In the genomic region with DNA sequence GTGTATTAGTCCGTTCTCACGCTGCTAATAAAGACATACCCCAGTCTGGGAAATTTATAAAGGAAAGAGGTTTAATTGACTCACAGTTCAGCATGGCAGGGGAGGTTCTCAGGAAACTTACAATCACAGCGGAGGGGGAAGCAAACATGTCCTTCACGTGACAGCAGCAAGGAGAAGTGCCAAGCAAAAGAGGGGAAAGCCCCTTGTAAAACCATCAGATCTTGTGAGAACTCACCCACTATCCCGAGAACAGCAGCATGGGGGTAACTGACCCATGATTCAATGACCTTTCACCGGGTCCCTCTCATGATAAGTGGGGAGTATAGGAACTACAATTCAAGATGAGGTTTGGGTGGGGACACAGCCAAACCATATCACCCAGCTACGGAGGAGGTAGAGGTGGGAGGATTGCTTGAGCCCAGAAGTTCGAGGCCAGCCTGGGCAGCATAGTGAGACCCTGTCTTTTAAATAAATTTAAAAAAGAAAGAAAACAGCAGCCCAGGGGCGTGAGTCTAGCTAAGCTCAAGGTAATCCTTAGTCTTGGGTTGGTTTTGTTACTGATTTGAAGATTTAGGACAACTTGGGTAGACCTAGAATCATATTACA, we compare ENCODE assay signal across 1 cellular context.
TF ChIP-seq lines count a peak whose summit lies in the region.

No MANE protein-coding gene starts in this region.

TF ChIP-seq in K562, 482 proteins besides CTCF, POLR2A, EP300 and RAD21:
- TF ChIP-seq NR2C1 (IDR thresholded peaks at IDR 0.05) (peak; percentile 36; the same call in 1 of the 2 replicates), NR2C1 (tag; IDR thresholded peaks at IDR 0.05) (no peak), ZNF121 (CRISPR knock-in tag; conservative IDR thresholded peaks at IDR 0.05) (peak; percentile 51; the same call in 1 of the 2 replicates), HIVEP1 (CRISPR knock-in tag; IDR thresholded peaks at IDR 0.05) (no peak)
